Comparison of ENCODE assay signal across 7 cellular contexts in the genomic region with DNA sequence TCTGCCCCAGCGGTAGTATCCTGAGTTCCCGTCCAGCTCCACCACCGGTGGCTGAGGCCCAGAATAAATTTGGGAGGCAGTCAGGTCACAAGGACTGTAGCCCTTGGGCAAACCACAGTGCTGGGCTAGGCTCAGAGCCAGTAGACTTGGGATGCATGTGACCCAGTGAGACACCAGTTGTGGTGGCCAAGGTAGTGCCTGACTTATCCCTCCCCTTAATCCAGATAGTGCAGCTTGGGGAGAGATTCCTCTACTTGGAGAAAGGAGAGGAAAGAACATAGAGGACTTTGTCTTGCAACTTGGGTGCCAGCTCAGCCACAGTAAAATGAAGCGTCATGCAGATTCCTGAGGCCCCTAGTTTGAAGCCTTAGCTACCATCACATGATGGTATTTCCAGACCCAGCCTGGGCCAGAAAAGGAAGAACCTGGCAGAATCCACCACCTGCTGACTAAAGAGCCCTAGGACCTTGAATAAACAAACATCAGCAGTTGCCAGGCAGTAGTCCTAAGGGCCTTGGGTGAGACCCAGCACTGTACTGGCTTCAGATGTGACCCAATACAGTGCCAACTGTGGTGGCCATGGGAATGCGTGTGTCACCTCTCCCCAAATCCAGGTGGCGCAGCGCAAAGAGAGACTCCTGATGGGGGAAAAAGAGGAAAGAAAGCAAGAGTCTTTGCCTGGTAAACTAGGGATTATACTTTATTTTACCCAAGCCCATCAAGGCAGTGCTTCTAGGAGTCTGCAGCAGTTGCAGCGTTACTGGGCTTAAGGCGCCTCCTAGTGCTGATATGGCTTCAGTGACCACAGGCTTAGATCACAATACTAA. TPM values are rescaled to one million over a fixed set of nuclear protein-coding genes. Genes with fewer than 3 reads are reported as not detected.
DNase-seq lines count a peak whose midpoint lies in the region; ATAC-seq, FAIRE-seq and TF ChIP-seq lines count a peak whose summit lies in the region.

No MANE protein-coding gene starts in this region.

- peak overlapping the region; percentile 90 for H3K27ac Mint-ChIP-seq in MCF 10A (ENCODE audit: low read depth, unreplicated experiment)

- TF ChIP-seq CTCF in MCF 10A (IDR thresholded peaks at IDR 0.05; ENCODE audit: unreplicated experiment) = peak; percentile 80

- POLR2A ChIA-PET in MCF 10A (lab: Yijun Ruan, JAX) = interaction anchor here (0.7 to 2.9 kb wide), 12 partner anchors 52 to 429 kb away, joined by 3 to 12 read pairs (median 4); a partner anchor contains a TSS

- DNase-seq in NCI-H2081 treated with DMSO at 0.1 percent for 48 hours (lab: John Stamatoyannopoulos, UW) (peak; percentile 26), MCF 10A (ENCODE audit: unreplicated experiment) (peak; percentile 82), inferior parietal cortex (ENCODE audit: extremely low spot score) (peak; percentile 67)
- peak; percentile 56 for DNase-seq in stimulated activated CD4-positive, alpha-beta T cell treated with anti-CD3 and anti-CD28 coated beads, Interleukin-12 subunit alpha, Interleukin-12 subunit beta, amount 100 ng/mL, for 4 hours

- no peaks in the 10 kb centered on the region for H3K36me3 Mint-ChIP-seq in MCF 10A (ENCODE audit: insufficient read depth, unreplicated experiment)

- peak overlapping the region; percentile 36 for H3K4me3 Mint-ChIP-seq in MCF 10A (ENCODE audit: unreplicated experiment)

- ATAC-seq in GM18498 (IDR thresholded peaks at IDR 0.05; ENCODE audit: unreplicated experiment) (peak; percentile 91), HG02884 (IDR thresholded peaks at IDR 0.05; ENCODE audit: unreplicated experiment) (peak; percentile 86)

- H3K4me1 Mint-ChIP-seq in MCF 10A (ENCODE audit: insufficient read depth, unreplicated experiment) = peaks cover 15% of the 10 kb centered on the region

- no TSS peak for BruUV-seq in MCF 10A (replicated peaks; lab: Mats Ljungman, UMichigan)

- intact Hi-C loops in MCF 10A (cut with micrococcal nuclease) = loop anchor here (1.0 to 5.0 kb wide), 6 partner anchors 55 to 527 kb away; a partner anchor contains a TSS

- H3K27me3 Mint-ChIP-seq in MCF 10A (ENCODE audit: insufficient read depth, unreplicated experiment) = no peaks in the 10 kb centered on the region

- peak; percentile 82 for FAIRE-seq in TTC549 (lab: Jason Lieb, UNC)

- peaks cover 3% of the 10 kb centered on the region for H3K9me3 Mint-ChIP-seq in MCF 10A (ENCODE audit: unreplicated experiment)

- CTCF ChIA-PET in MCF 10A (lab: Yijun Ruan, JAX) = interaction anchor here (0.5 to 1.9 kb wide), 23 partner anchors 8 to 522 kb away, joined by 3 to 9 read pairs (median 3); a partner anchor contains a TSS

RNA-seq across cellular contexts. Expression of a gene that starts 17.0 kb away (rescaled TPM):
- 94.4 and 113 TPM in 2 replicates for total RNA-seq in MCF 10A (2022)

RNA-seq across cellular contexts. Expression of a gene that starts 54.3 kb away (rescaled TPM):
- total RNA-seq in MCF 10A (2022) = 9.2 and 17.9 TPM in 2 replicates

Comparison
In these comparisons a context has a peak if more than half of its experiments do, and no peak if none do; other contexts are left out.
1. Peak in every context shown above with its lines: DNase-seq and ATAC-seq.
2. DNase-seq: peak in every context shown above with its lines; median percentile 82 in MCF 10A; 67 in inferior parietal cortex; 56 in stimulated activated CD4-positive, alpha-beta T cell treated with anti-CD3 and anti-CD28 coated beads, Interleukin-12 subunit alpha, Interleukin-12 subunit beta, amount 100 ng/mL, for 4 hours; 26 in NCI-H2081 treated with DMSO at 0.1 percent for 48 hours.